32 cellular contexts compared by ENCODE assay signal in the genomic region with DNA sequence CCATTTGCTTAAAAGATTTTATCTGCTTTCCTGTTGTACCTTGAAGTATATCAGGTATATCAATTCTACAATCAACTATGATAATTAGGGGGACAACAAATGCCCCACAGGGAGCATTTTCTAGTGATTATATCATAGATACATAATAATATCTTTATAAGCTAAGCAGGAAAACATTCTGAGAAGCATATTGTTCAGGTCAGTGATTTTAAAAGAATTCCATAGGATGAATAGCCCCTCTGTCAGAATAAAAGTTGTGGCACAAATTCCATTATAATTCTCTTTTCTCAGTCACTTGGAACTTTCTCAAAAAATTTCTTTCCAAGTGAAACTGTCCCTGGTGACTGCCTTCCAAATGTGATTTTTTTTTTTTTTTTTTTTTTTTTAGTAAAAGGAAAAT. TPM values are rescaled to one million over a fixed set of nuclear protein-coding genes. Genes with fewer than 3 reads are reported as not detected.
"Had no signal": no experiment of that assay in that cellular context is flagged by ENCODE, and none has a peak within 500 bp of the region (broad histone marks: within the 10 kb centered on the region; RNA-seq: fewer than 3 reads in every experiment).

No MANE protein-coding gene starts in this region.

- H3K27me3 ChIP-seq: body of pancreas, brain microvascular endothelial cell, breast epithelium had no signal

- H3K4me1 ChIP-seq: adrenal gland, body of pancreas, breast epithelium had no signal

- DNase-seq: activated B cell treated with CpG ODN at 0.5 μM for 24 hours; activated CD4-positive, alpha-beta memory T cell treated with anti-CD3 and anti-CD28 coated beads for 36 hours; activated CD4-positive, alpha-beta T cell treated with anti-CD3 and anti-CD28 coated beads for 4 hours; activated CD4-positive, alpha-beta T cell treated with anti-CD3 and anti-CD28 coated beads, Interleukin-2, amount 10 ng/mL, durations not matched to agents 24 days and 14 days; activated CD4-positive, alpha-beta T cell treated with anti-CD3 and anti-CD28 coated beads, Interleukin-2, amount 50 U/mL, for 1 hour; activated CD4-positive, alpha-beta T cell treated with anti-CD3 and anti-CD28 coated beads, Interleukin-2, amount 50 U/mL, for 4 hours; activated CD4-positive, CD25-positive, alpha-beta regulatory T cell treated with anti-CD3 and anti-CD28 coated beads, Interleukin-2, amount 50 U/mL, for 72 hours; activated CD8-positive, alpha-beta memory T cell treated with anti-CD3 and anti-CD28 coated beads, Interleukin-2, amount 50 U/mL, for 4 hours; activated CD8-positive, alpha-beta T cell treated with anti-CD3 and anti-CD28 coated beads for 36 hours; activated effector memory CD4-positive, alpha-beta T cell treated with anti-CD3 and anti-CD28 coated beads, Interleukin-2, amount 50 U/mL, for 16 hours; activated gamma-delta T cell treated with Interleukin-2 at 50 U/mL for 16 hours; activated naive CD4-positive, alpha-beta T cell; activated naive CD4-positive, alpha-beta T cell treated with anti-CD3 and anti-CD28 coated beads for 36 hours; activated naive CD4-positive, alpha-beta T cell treated with anti-CD3 and anti-CD28 coated beads, Interleukin-2, amount 50 U/mL, for 16 hours; activated naive CD8-positive, alpha-beta T cell treated with anti-CD3 and anti-CD28 coated beads for 36 hours; activated T-cell treated with anti-CD3 and anti-CD28 coated beads for 4 hours; activated T-cell treated with anti-CD3 and anti-CD28 coated beads, Interleukin-2, amount 50 U/mL, for 1 hour; activated T-cell treated with anti-CD3 and anti-CD28 coated beads, Interleukin-2, amount 50 U/mL, for 4 hours; activated T-cell treated with anti-CD3 and anti-CD28 coated beads, Interleukin-2, amount 50 U/mL, for 72 hours; adrenal gland; amniotic stem cell; aorta; body of pancreas; brain microvascular endothelial cell; central memory CD4-positive, alpha-beta T cell; T-helper 2 cell; T-helper 9 cell had no signal

- ATAC-seq: activated CD8-positive, alpha-beta T cell treated with anti-CD3 and anti-CD28 coated beads for 36 hours; activated naive CD4-positive, alpha-beta T cell treated with anti-CD3 and anti-CD28 coated beads, Interleukin-2, amount 50 U/mL, for 72 hours; activated T-cell treated with anti-CD3 and anti-CD28 coated beads, Interleukin-2, amount 50 U/mL, for 4 hours; activated T-cell treated with anti-CD3 and anti-CD28 coated beads, Interleukin-2, amount 50 U/mL, for 72 hours; activated T-helper 17 cell treated with anti-CD3 and anti-CD28 coated beads, Interleukin-2, amount 50 U/mL, for 72 hours; body of pancreas had no signal

- H3K4me3 ChIP-seq: adrenal gland, body of pancreas, breast epithelium had no signal

- H3K27ac ChIP-seq: adrenal gland, body of pancreas, brain microvascular endothelial cell, breast epithelium, VCaP had no signal

- H3K9me3 ChIP-seq: adrenal gland, body of pancreas, breast epithelium had no signal

- H3K36me3 ChIP-seq: adrenal gland, brain microvascular endothelial cell, breast epithelium had no signal

RNA-seq across cellular contexts. Expression of a gene that starts 32.9 kb away (rescaled TPM):
- total RNA-seq: activated B cell treated with CpG ODN at 0.5 μM for 24 hours; activated CD4-positive, alpha-beta memory T cell treated with anti-CD3 and anti-CD28 coated beads for 36 hours; activated CD8-positive, alpha-beta memory T cell treated with anti-CD3 and anti-CD28 coated beads for 36 hours; activated CD8-positive, alpha-beta T cell treated with anti-CD3 and anti-CD28 coated beads for 36 hours; activated naive CD4-positive, alpha-beta T cell treated with anti-CD3 and anti-CD28 coated beads for 36 hours; activated naive CD8-positive, alpha-beta T cell treated with anti-CD3 and anti-CD28 coated beads for 36 hours; activated T-cell treated with anti-CD3 and anti-CD28 coated beads, Interleukin-2, amount 50 U/mL, for 72 hours; activated T-helper 17 cell treated with anti-CD3 and anti-CD28 coated beads, Interleukin-2, amount 50 U/mL, for 72 hours had no signal
